In the genomic region with DNA sequence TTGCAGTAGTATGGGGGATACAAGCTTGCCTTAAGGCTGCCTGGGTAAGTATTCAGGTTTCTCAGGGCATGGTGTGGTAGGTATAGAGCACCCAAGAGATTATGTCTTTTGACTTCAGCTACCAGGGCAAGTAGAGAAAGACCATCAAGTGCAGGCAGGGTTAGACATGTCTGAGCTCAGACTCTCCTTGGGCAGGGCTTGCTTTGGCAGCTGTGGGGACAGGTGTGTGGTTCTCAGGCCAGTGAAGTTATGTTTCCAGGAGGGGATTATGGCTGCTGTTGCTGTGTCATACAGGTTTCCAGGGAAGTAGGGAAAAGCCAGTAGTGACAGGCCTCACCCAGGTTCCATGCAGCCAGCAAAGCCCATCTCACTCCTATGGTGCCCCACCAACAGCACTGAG, we compare ENCODE assay signal across 30 cellular contexts.
"Had no signal": no experiment of that assay in that cellular context is flagged by ENCODE, and none has a peak within 500 bp of the region (broad histone marks: within the 10 kb centered on the region; RNA-seq: fewer than 3 reads in every experiment).

No MANE protein-coding gene starts in this region.

- H3K4me3 ChIP-seq: pancreas, psoas muscle, right lobe of liver, skin epidermis, smooth muscle cell, spleen, stomach, thoracic aorta, thyroid gland, tibial nerve, upper lobe of left lung, vagina had no signal

- ATAC-seq: naive thymus-derived CD8-positive, alpha-beta T cell; natural killer cell treated with Interleukin-12 subunit alpha and Interleukin-12 subunit beta and Interleukin-15 and Interleukin-18, amount 100 ng/mL, for 72 hours; pancreas; psoas muscle; right cardiac atrium; right lobe of liver; stimulated activated naive B cell treated with anti-CD40 and anti-IgM and Interleukin-4, amounts not matched to agents 10 μg/mL and 1 μg/mL and 100 μg/mL, for 72 hours had no signal

- FAIRE-seq: pancreas, urothelium cell line had no signal

- H3K4me1 Mint-ChIP-seq: naive thymus-derived CD8-positive, alpha-beta T cell; nephron progenitor cell; neural crest cell; stimulated activated naive B cell treated with anti-CD40 and anti-IgM and Interleukin-4, amounts not matched to agents 10 μg/mL and 1 μg/mL and 100 μg/mL, for 72 hours had no signal

- DNase-seq: naive thymus-derived CD8-positive, alpha-beta T cell; nephron progenitor cell; nucleus accumbens; pancreas; psoas muscle; right lobe of liver; spleen; stimulated activated CD4-positive, alpha-beta T cell treated with anti-CD3 and anti-CD28 coated beads, Interleukin-12 subunit alpha, Interleukin-12 subunit beta, amount 100 ng/mL, for 4 hours; stimulated activated CD4-positive, alpha-beta T cell treated with anti-CD3 and anti-CD28 coated beads, Interleukin-1b, Interleukin-23, amount 100 ng/mL, for 48 hours; stimulated activated CD4-positive, alpha-beta T cell treated with anti-CD3 and anti-CD28 coated beads, Interleukin-4, amount 100 ng/mL, for 1 hour; stimulated activated CD4-positive, alpha-beta T cell treated with anti-CD3 and anti-CD28 coated beads, Interleukin-4, amount 100 ng/mL, for 4 hours; stimulated activated CD8-positive, alpha-beta memory T cell treated with anti-CD3 and anti-CD28 coated beads, Interleukin-4, amount 100 ng/mL, for 48 hours; stimulated activated naive B cell treated with anti-CD40 and anti-IgM and Interleukin-4, amounts not matched to agents 10 μg/mL and 1 μg/mL and 100 μg/mL, for 72 hours; stimulated activated naive CD4-positive, alpha-beta T cell treated with Interleukin-2 at 50 U/mL for 16 hours; stomach; thyroid gland; trophoblast cell; upper lobe of left lung had no signal

- H3K4me3 Mint-ChIP-seq: naive thymus-derived CD8-positive, alpha-beta T cell; natural killer cell treated with Interleukin-12 subunit alpha and Interleukin-12 subunit beta and Interleukin-15 and Interleukin-18, amount 100 ng/mL, for 72 hours; nephron progenitor cell; neural crest cell; stimulated activated naive B cell treated with anti-CD40 and anti-IgM and Interleukin-4, amounts not matched to agents 10 μg/mL and 1 μg/mL and 100 μg/mL, for 72 hours; stimulated activated naive CD8-positive, alpha-beta T cell treated with anti-CD3 and anti-CD28 coated beads, Interleukin-15, Interleukin-2, amounts not matched to agents 100 ng/mL and 50 ng/mL, for 24 hours had no signal

- H3K36me3 ChIP-seq: neutrophil, pancreas, right lobe of liver, spleen, stomach, thoracic aorta, thyroid gland, tibial nerve, upper lobe of left lung, vagina had no signal

- H3K36me3 Mint-ChIP-seq: naive thymus-derived CD8-positive, alpha-beta T cell; natural killer cell treated with Interleukin-12 subunit alpha and Interleukin-12 subunit beta and Interleukin-15 and Interleukin-18, amount 100 ng/mL, for 72 hours had no signal

- H3K9me3 ChIP-seq: neutrophil, right lobe of liver, thyroid gland, vagina had no signal

- H3K4me2 ChIP-seq: smooth muscle cell had no signal

- H3K27ac Mint-ChIP-seq: naive thymus-derived CD8-positive, alpha-beta T cell; natural killer cell treated with Interleukin-12 subunit alpha and Interleukin-12 subunit beta and Interleukin-15 and Interleukin-18, amount 100 ng/mL, for 72 hours; nephron progenitor cell; progenitor cell of endocrine pancreas; stimulated activated naive B cell treated with anti-CD40 and anti-IgM and Interleukin-4, amounts not matched to agents 10 μg/mL and 1 μg/mL and 100 μg/mL, for 72 hours; stimulated activated naive CD8-positive, alpha-beta T cell treated with anti-CD3 and anti-CD28 coated beads, Interleukin-15, Interleukin-2, amounts not matched to agents 100 ng/mL and 50 ng/mL, for 24 hours had no signal

- H3K4me1 ChIP-seq: psoas muscle, right lobe of liver, spleen, stomach, thyroid gland, tibial nerve, upper lobe of left lung, vagina had no signal

- H3K27me3 ChIP-seq: neutrophil, pancreas, right lobe of liver, spleen, stomach, thyroid gland, tibial nerve, upper lobe of left lung, vagina had no signal

- H3K27ac ChIP-seq: neutrophil, pancreas, psoas muscle, right lobe of liver, skin epidermis, spleen, stomach, thoracic aorta, thyroid gland, tibial nerve, upper lobe of left lung, vagina had no signal

- H3K27me3 Mint-ChIP-seq: naive thymus-derived CD8-positive, alpha-beta T cell; natural killer cell treated with Interleukin-12 subunit alpha and Interleukin-12 subunit beta and Interleukin-15 and Interleukin-18, amount 100 ng/mL, for 72 hours; progenitor cell of endocrine pancreas; stimulated activated naive B cell treated with anti-CD40 and anti-IgM and Interleukin-4, amounts not matched to agents 10 μg/mL and 1 μg/mL and 100 μg/mL, for 72 hours; stimulated activated naive CD8-positive, alpha-beta T cell treated with anti-CD3 and anti-CD28 coated beads, Interleukin-15, Interleukin-2, amounts not matched to agents 100 ng/mL and 50 ng/mL, for 24 hours had no signal

- H3K9me3 Mint-ChIP-seq: nephron progenitor cell, neural crest cell had no signal
